In genomic region chr6:121523628-121524027, GRCh38 we compare ENCODE assay signal across 3 cellular contexts.
TF ChIP-seq lines count a peak whose summit lies in the region.

No MANE protein-coding gene starts in this region.

TF ChIP-seq in WTC11, 78 proteins besides CTCF, POLR2A, EP300 and RAD21 (continued from another document):
- TF ChIP-seq PREB (CRISPR knock-in tag; IDR thresholded peaks at IDR 0.05; ENCODE audit: borderline replicate concordance) = no peak
- no peak for TF ChIP-seq ZNF425 (CRISPR knock-in tag; conservative IDR thresholded peaks at IDR 0.05)
TF ChIP-seq in WTC11: peak in this region for 0.

TF ChIP-seq in endothelial cell of umbilical vein, 7 proteins besides CTCF, POLR2A, EP300 and RAD21 (continued from another document):
- TF ChIP-seq MAX (IDR thresholded peaks at IDR 0.05; ENCODE audit: insufficient read depth, insufficient read length) (no peak), POLR2AphosphoS5 (IDR thresholded peaks at IDR 0.05; ENCODE audit: insufficient read depth, low read depth, low read length) (no peak), GATA2 (IDR thresholded peaks at IDR 0.05; ENCODE audit: insufficient read depth, insufficient read length, low read depth, low read length) (no peak), MYC (IDR thresholded peaks at IDR 0.05; ENCODE audit: low read depth, low read length) (no peak)

TF ChIP-seq in neural cell, 6 proteins besides CTCF, POLR2A, EP300 and RAD21:
- TF ChIP-seq REST (IDR thresholded peaks at IDR 0.05; ENCODE audit: borderline replicate concordance) (no peak), POLR2AphosphoS5 (IDR thresholded peaks at IDR 0.05) (no peak), MXI1 (conservative IDR thresholded peaks at IDR 0.05; ENCODE audit: poor library complexity, severe bottlenecking) (no peak), TAF1 (IDR thresholded peaks at IDR 0.05; ENCODE audit: low read depth) (no peak), EZH2 (IDR thresholded peaks at IDR 0.05; ENCODE audit: borderline replicate concordance, insufficient read depth, low read length, poor library complexity, severe bottlenecking) (no peak), SMC3 (conservative IDR thresholded peaks at IDR 0.05; ENCODE audit: poor library complexity) (no peak)
